3 cellular contexts compared by ENCODE assay signal in the genomic region with DNA sequence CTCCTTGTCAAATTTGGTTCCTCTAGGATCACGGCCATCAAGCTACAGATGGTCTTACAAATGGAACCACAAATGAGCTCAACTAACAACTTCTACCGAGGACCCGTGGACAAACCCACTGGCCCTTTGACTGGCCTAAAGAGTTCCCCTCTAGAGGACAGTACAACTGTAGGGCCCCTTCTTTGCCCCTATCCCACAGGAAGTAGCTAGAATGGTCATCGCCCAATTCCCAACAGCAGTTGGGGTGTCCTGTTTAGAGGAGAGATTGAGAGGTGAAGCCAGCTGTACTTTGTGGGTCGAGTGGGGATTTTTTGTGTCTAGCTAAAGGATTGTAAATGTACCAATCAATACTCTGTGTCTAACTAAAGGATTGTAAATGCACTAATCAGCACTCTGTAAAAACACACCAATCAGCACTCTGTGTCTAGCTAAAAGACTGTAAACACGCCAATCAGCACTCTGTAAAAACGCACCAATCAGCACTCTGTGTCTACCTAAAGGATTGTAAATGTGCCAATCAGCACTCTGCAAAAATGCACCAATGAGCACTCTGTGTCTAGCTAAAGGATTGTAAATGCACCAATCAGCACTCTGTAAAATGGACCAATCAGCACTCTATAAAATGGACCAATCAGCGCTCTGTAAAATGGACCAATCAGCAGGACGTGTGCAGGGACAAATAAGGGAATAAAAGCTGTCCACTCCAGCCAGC. TPM values are rescaled to one million over a fixed set of nuclear protein-coding genes. Genes with fewer than 3 reads are reported as not detected.
"Had no signal": no experiment of that assay in that cellular context is flagged by ENCODE, and none has a peak within 500 bp of the region (broad histone marks: within the 10 kb centered on the region; RNA-seq: fewer than 3 reads in every experiment).

No MANE protein-coding gene starts in this region.

RNA-seq across cellular contexts. Expression of a gene that starts 29.7 kb away (rescaled TPM):
- total RNA-seq: PC-9, Peyer's patch, Right ventricle myocardium inferior had no signal
